In the genomic region with DNA sequence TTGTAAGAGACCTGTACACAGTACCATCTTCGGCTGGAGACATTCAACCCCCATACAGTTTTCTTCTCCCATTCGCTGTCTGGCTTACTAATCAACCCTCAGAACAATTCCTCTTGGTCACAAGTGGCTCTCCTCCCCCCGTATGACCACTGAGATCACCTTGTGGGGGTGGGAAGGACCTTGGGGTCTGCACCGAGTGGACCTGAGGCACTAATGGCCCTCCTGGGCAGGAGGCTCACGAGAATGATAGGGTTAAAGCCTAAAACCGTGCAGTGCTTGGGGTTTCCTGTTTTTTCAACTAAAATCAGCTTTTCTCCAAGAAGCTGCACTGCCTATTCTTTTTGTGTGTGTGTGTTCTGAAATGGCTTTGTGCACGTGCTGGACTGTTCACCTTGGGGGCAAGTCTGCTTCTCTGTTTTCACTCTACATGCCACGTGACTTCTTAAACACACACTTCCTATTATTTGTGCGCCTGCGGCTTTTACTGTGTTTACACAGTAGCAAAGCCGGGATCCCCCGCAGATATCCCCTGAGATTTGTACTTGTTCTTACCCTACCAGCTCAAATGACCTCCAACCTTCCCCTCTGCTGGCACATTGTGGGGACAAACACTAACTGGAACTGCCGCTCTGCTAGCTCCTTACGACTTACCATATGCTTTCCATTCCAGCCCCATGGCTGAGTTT, we compare ENCODE assay signal across 1 cellular context.
TF ChIP-seq lines count a peak whose summit lies in the region.

No MANE protein-coding gene starts in this region.

TF ChIP-seq in GM12878, 131 proteins besides CTCF, POLR2A, EP300 and RAD21:
- TF ChIP-seq MXI1 (IDR thresholded peaks at IDR 0.05; ENCODE audit: low read depth, low read length) (peak; percentile 57; the same call in 1 of the 2 replicates), IKZF1 (conservative IDR thresholded peaks at IDR 0.05) (peak; percentile 31; the same call in 1 of the 2 replicates), MTA2 (IDR thresholded peaks at IDR 0.05; ENCODE audit: low read depth) (peak; percentile 51; the same call in 1 of the 2 replicates), RUNX3 (IDR thresholded peaks at IDR 0.05; ENCODE audit: low read length) (peak; percentile 35; the same call in 1 of the 2 replicates), CBX5 (IDR thresholded peaks at IDR 0.05; ENCODE audit: low read depth) (peak; percentile 66; the same call in 1 of the 2 replicates), ZZZ3 (IDR thresholded peaks at IDR 0.05; ENCODE audit: control insufficient read depth, insufficient read length, low read depth) (no peak), MAX (IDR thresholded peaks at IDR 0.05; ENCODE audit: low read depth, low read length) (peak; percentile 67; the same call in 1 of the 2 replicates), RAD51 (IDR thresholded peaks at IDR 0.05) (peak; percentile 96), USF1 (IDR thresholded peaks at IDR 0.05; ENCODE audit: borderline replicate concordance, extremely low read length, insufficient read depth, low read depth, low read length) (peak; percentile 72), MEF2B (IDR thresholded peaks at IDR 0.05; ENCODE audit: partially characterized antibody, poor library complexity, severe bottlenecking) (peak; percentile 81), NR2F1 (conservative IDR thresholded peaks at IDR 0.05) (peak; percentile 65; the same call in 1 of the 2 replicates), RB1 (IDR thresholded peaks at IDR 0.05; ENCODE audit: borderline replicate concordance) (no peak), BHLHE40 (IDR thresholded peaks at IDR 0.05; ENCODE audit: borderline replicate concordance in 1 of 2, low read depth in 2 of 2, low read length in 1 of 2) (peak; percentile 96 to 97), ZNF687 (IDR thresholded peaks at IDR 0.05) (peak; percentile 39; the same call in 1 of the 2 replicates), NFIC (IDR thresholded peaks at IDR 0.05; ENCODE audit: low read depth, low read length) (0 out of 2 replicates have a peak, but pooled peaks have one; percentile 26), SMARCA5 (IDR thresholded peaks at IDR 0.05) (0 out of 2 replicates have a peak, but pooled peaks have one; percentile 32), SIX5 (IDR thresholded peaks at IDR 0.05; ENCODE audit: low read depth, low read length, severe bottlenecking) (no peak), ZNF217 (IDR thresholded peaks at IDR 0.05) (0 out of 2 replicates have a peak, but pooled peaks have one; percentile 43), POU2F2 (IDR thresholded peaks at IDR 0.05; ENCODE audit: borderline replicate concordance, low read depth, low read length) (0 out of 3 replicates have a peak, but pooled peaks have one; percentile 38), MYB (IDR thresholded peaks at IDR 0.05; ENCODE audit: borderline replicate concordance, low read depth, low read length) (no peak), IKZF2 (IDR thresholded peaks at IDR 0.05) (peak in 1 of 2 experiments; percentile 43; a peak in 1 of 4 replicates), SPI1 (IDR thresholded peaks at IDR 0.05; ENCODE audit: borderline replicate concordance, insufficient read depth, low read depth, low read length) (peak; percentile 68; the same call in 1 of the 2 replicates), BACH1 (IDR thresholded peaks at IDR 0.05; ENCODE audit: borderline replicate concordance) (peak; percentile 11; the same call in 1 of the 2 replicates), POLR2AphosphoS5 (IDR thresholded peaks at IDR 0.05; ENCODE audit: low read length) (no peak; the same call in 1 of the 2 replicates)
- TF ChIP-seq, protein P1, sequence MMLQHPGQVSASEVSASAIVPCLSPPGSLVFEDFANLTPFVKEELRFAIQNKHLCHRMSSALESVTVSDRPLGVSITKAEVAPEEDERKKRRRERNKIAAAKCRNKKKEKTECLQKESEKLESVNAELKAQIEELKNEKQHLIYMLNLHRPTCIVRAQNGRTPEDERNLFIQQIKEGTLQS (IDR thresholded peaks at IDR 0.05; ENCODE audit: borderline replicate concordance, extremely low read depth, low read depth, low read length), result 0 out of 2 replicates have a peak, but pooled peaks have one; percentile 28
- TF ChIP-seq, protein P2, sequence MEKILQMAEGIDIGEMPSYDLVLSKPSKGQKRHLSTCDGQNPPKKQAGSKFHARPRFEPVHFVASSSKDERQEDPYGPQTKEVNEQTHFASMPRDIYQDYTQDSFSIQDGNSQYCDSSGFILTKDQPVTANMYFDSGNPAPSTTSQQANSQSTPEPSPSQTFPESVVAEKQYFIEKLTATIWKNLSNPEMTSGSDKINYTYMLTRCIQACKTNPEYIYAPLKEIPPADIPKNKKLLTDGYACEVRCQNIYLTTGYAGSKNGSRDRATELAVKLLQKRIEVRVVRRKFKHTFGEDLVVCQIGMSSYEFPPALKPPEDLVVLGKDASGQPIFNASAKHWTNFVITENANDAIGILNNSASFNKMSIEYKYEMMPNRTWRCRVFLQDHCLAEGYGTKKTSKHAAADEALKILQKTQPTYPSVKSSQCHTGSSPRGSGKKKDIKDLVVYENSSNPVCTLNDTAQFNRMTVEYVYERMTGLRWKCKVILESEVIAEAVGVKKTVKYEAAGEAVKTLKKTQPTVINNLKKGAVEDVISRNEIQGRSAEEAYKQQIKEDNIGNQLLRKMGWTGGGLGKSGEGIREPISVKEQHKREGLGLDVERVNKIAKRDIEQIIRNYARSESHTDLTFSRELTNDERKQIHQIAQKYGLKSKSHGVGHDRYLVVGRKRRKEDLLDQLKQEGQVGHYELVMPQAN (conservative IDR thresholded peaks at IDR 0.05), result 0 out of 2 replicates have a peak, but pooled peaks have one; percentile 37
- TF ChIP-seq, protein P3, sequence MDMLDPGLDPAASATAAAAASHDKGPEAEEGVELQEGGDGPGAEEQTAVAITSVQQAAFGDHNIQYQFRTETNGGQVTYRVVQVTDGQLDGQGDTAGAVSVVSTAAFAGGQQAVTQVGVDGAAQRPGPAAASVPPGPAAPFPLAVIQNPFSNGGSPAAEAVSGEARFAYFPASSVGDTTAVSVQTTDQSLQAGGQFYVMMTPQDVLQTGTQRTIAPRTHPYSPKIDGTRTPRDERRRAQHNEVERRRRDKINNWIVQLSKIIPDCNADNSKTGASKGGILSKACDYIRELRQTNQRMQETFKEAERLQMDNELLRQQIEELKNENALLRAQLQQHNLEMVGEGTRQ (IDR thresholded peaks at IDR 0.05; ENCODE audit: borderline replicate concordance, low read depth, low read length), result peak; percentile 65
- TF ChIP-seq, protein P4, sequence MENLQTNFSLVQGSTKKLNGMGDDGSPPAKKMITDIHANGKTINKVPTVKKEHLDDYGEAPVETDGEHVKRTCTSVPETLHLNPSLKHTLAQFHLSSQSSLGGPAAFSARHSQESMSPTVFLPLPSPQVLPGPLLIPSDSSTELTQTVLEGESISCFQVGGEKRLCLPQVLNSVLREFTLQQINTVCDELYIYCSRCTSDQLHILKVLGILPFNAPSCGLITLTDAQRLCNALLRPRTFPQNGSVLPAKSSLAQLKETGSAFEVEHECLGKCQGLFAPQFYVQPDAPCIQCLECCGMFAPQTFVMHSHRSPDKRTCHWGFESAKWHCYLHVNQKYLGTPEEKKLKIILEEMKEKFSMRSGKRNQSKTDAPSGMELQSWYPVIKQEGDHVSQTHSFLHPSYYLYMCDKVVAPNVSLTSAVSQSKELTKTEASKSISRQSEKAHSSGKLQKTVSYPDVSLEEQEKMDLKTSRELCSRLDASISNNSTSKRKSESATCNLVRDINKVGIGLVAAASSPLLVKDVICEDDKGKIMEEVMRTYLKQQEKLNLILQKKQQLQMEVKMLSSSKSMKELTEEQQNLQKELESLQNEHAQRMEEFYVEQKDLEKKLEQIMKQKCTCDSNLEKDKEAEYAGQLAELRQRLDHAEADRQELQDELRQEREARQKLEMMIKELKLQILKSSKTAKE (IDR thresholded peaks at IDR 0.05; ENCODE audit: low read depth, poor library complexity, severe bottlenecking), result peak; percentile 29
- TF ChIP-seq, protein P5, sequence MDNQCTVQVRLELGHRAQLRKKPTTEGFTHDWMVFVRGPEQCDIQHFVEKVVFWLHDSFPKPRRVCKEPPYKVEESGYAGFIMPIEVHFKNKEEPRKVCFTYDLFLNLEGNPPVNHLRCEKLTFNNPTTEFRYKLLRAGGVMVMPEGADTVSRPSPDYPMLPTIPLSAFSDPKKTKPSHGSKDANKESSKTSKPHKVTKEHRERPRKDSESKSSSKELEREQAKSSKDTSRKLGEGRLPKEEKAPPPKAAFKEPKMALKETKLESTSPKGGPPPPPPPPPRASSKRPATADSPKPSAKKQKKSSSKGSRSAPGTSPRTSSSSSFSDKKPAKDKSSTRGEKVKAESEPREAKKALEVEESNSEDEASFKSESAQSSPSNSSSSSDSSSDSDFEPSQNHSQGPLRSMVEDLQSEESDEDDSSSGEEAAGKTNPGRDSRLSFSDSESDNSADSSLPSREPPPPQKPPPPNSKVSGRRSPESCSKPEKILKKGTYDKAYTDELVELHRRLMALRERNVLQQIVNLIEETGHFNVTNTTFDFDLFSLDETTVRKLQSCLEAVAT (IDR thresholded peaks at IDR 0.05), result no peak
